Comparison of ENCODE assay signal across 1 cellular context in the genomic region with DNA sequence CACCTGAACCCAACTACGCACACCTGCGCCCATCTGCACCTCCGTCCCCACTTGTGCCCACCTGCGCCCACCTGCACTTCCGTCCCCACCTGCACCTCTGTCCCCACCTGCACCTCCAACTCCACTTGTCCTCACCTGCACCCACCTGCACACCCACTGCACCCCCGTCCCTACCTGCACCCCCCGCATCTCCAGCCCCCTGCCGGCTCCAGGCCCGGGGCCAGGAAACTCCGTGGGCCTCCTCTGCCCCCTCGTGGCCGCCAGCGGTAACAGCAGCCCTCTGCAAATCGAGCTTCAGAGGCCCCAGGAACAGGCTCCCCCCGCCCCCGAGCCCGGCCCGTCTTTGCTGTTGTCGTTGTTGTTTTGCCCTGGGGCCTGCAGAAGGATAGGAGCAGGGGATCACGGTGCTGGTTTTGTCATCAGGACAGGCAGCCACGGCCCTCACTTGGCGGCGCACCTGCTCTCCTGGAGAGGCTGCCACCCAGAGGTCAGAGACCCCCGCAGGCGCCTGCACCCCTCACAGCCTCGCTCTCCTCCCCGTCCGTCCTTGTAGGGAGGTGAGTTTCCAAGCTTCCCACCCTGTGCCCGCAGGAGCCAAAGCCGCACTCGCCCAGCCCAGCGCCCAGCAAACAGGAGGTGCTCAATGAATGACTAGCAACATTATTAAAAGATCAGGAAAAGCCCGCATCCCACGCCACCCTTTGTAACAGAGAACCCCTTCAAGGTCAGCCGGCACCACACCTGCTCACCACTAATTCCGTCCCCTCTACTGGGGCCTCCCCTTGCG.
TF ChIP-seq lines count a peak whose summit lies in the region.

No MANE protein-coding gene starts in this region.

TF ChIP-seq in IMR-90, 13 proteins besides CTCF, POLR2A, EP300 and RAD21:
- TF ChIP-seq, protein P1, sequence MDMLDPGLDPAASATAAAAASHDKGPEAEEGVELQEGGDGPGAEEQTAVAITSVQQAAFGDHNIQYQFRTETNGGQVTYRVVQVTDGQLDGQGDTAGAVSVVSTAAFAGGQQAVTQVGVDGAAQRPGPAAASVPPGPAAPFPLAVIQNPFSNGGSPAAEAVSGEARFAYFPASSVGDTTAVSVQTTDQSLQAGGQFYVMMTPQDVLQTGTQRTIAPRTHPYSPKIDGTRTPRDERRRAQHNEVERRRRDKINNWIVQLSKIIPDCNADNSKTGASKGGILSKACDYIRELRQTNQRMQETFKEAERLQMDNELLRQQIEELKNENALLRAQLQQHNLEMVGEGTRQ (IDR thresholded peaks at IDR 0.05; ENCODE audit: low read depth, low read length): no peak
- TF ChIP-seq BHLHE40 (IDR thresholded peaks at IDR 0.05; ENCODE audit: low read depth, low read length): no peak
- TF ChIP-seq NFE2L2 (IDR thresholded peaks at IDR 0.05; ENCODE audit: low read depth, low read length): no peak
- peak; percentile 65 for TF ChIP-seq SMC3 (IDR thresholded peaks at IDR 0.05; ENCODE audit: low read depth, low read length)
- TF ChIP-seq MAZ (IDR thresholded peaks at IDR 0.05; ENCODE audit: borderline replicate concordance, low read depth, low read length): peak; percentile 52; the same call in 1 of the 2 replicates
- no peak for TF ChIP-seq FOS (IDR thresholded peaks at IDR 0.05; ENCODE audit: low read depth, low read length)
- no peak for TF ChIP-seq RFX5 (IDR thresholded peaks at IDR 0.05; ENCODE audit: low read depth, low read length)
- no peak for TF ChIP-seq CEBPB (IDR thresholded peaks at IDR 0.05; ENCODE audit: low read depth, low read length)
- no peak for TF ChIP-seq MAFK (IDR thresholded peaks at IDR 0.05; ENCODE audit: low read depth, low read length)
- TF ChIP-seq, protein P2, sequence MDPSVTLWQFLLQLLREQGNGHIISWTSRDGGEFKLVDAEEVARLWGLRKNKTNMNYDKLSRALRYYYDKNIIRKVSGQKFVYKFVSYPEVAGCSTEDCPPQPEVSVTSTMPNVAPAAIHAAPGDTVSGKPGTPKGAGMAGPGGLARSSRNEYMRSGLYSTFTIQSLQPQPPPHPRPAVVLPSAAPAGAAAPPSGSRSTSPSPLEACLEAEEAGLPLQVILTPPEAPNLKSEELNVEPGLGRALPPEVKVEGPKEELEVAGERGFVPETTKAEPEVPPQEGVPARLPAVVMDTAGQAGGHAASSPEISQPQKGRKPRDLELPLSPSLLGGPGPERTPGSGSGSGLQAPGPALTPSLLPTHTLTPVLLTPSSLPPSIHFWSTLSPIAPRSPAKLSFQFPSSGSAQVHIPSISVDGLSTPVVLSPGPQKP (IDR thresholded peaks at IDR 0.05; ENCODE audit: borderline replicate concordance, low read depth, low read length): no peak
- TF ChIP-seq CHD1 (IDR thresholded peaks at IDR 0.05; ENCODE audit: low read depth, low read length): no peak
- no peak for TF ChIP-seq MXI1 (IDR thresholded peaks at IDR 0.05; ENCODE audit: borderline replicate concordance, low read depth, low read length)
- TF ChIP-seq RCOR1 (IDR thresholded peaks at IDR 0.05; ENCODE audit: insufficient replicate concordance, low read length): no peak
